In the genomic region with DNA sequence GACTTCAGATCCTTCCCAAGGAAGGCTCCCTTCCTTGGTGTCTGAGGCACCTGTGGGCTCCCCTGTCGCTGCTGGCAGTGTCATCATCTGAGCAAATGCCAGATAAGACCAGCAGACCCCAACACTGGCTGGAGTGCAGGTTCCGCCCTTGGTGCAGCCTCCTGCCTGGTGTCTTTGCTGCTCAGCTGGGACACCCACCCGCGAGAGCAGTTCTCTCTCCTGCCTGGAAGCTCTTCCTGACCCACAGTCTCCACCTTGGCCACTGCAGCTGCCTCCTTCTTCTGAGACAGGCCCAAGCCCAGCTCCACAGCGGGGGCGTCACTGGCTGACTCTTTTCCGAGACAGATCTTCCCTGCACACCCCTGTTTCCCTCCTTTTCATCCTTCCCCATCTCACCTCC, we compare ENCODE assay signal across 15 cellular contexts.
DNase-seq lines count a peak whose midpoint lies in the region; FAIRE-seq and TF ChIP-seq lines count a peak whose summit lies in the region.
"Had no signal": no experiment of that assay in that cellular context is flagged by ENCODE, and none has a peak within 500 bp of the region (broad histone marks: within the 10 kb centered on the region; RNA-seq: fewer than 3 reads in every experiment).

No MANE protein-coding gene starts in this region.

- peak overlapping the region; percentile 75 for H3K23ac ChIP-seq in neuronal stem cell (ENCODE audit: low read depth, low read length, poor library complexity)

- H3K36me3 ChIP-seq in bronchial epithelial cell (ENCODE audit: control insufficient read depth, insufficient read depth, low read length) (no peaks in the 10 kb centered on the region), kidney (ENCODE audit: control insufficient read depth in 1 of 2, insufficient read depth in 2 of 2, low read length in 2 of 2) (no peaks in the 10 kb centered on the region), neuronal stem cell (replicated peaks in 1 of 2; ENCODE audit: control insufficient read depth in 2 of 2, insufficient read depth in 2 of 2, low read length in 2 of 2) (no peaks in the 10 kb centered on the region)

- H3K14ac ChIP-seq in neuronal stem cell (ENCODE audit: low read length): peak overlapping the region; percentile 78

- H2BK15ac ChIP-seq in neuronal stem cell (ENCODE audit: low read length): peak overlapping the region; percentile 63

- H3K4me2 ChIP-seq in neuronal stem cell (ENCODE audit: insufficient read depth, low read length, poor library complexity, severe bottlenecking): no peak overlapping the region
- H3K4me2 ChIP-seq: GM23338 had no signal

- peak overlapping the region; percentile 92 for H3K18ac ChIP-seq in neuronal stem cell (ENCODE audit: low read length)

- H2AFZ ChIP-seq in neuronal stem cell (ENCODE audit: low read length): no peak overlapping the region
- H2AFZ ChIP-seq: GM23338 had no signal

- no peaks in the 10 kb centered on the region for H3K4me1 ChIP-seq in kidney (ENCODE audit: control insufficient read depth in 1 of 2, insufficient read depth in 1 of 2, low read depth in 1 of 2, low read length in 2 of 2)
- peaks cover 0 to 5% of the 10 kb centered on the region in 2 donors for H3K4me1 ChIP-seq in neuronal stem cell (ENCODE audit: control insufficient read depth in 2 of 2, insufficient read depth in 1 of 2, low read depth in 1 of 2, low read length in 2 of 2)

- H4K91ac ChIP-seq in neuronal stem cell (ENCODE audit: low read depth, low read length, poor library complexity): no peak overlapping the region

- H3K79me1 ChIP-seq in neuronal stem cell (ENCODE audit: low read depth, low read length): peaks cover 1% of the 10 kb centered on the region

- WGBS in neuronal stem cell (ENCODE audit: extremely low coverage in 2 of 2, insufficient read length in 2 of 2, insufficient replicate concordance in 1 of 2), 2 donors: no CpG with 5 or more reads among the region's 7 CpGs

- H2BK120ac ChIP-seq in neuronal stem cell (ENCODE audit: low read depth, low read length): no peak overlapping the region

- no peaks in the 10 kb centered on the region for H3K9me3 ChIP-seq in kidney (ENCODE audit: control insufficient read depth in 1 of 2, low read length in 2 of 2)
- H3K9me3 ChIP-seq in neuronal stem cell (replicated peaks in 1 of 2; ENCODE audit: control insufficient read depth in 2 of 2, insufficient read depth in 1 of 2, low read depth in 1 of 2, low read length in 2 of 2): no peaks in the 10 kb centered on the region

- H3K4ac ChIP-seq in neuronal stem cell (ENCODE audit: low read length): no peak overlapping the region

- no peak overlapping the region for H4K8ac ChIP-seq in neuronal stem cell (ENCODE audit: low read depth, low read length)

- intact Hi-C loops in kidney (cut with DNase I): no loop called here

- H2BK12ac ChIP-seq in neuronal stem cell (ENCODE audit: low read length): no peak overlapping the region

- no peak overlapping the region for H3K27ac ChIP-seq in kidney (ENCODE audit: low read depth in 2 of 2, low read length in 2 of 2)
- H3K27ac ChIP-seq in neuronal stem cell (replicated peaks; ENCODE audit: low read length): no peak overlapping the region

- H2AK5ac ChIP-seq in neuronal stem cell (ENCODE audit: low read depth, low read length): peak overlapping the region; percentile 14

- H3K4me3 ChIP-seq in bronchial epithelial cell (ENCODE audit: low read depth, low read length) (no peak overlapping the region), kidney (ENCODE audit: low read length in 2 of 2) (no peak overlapping the region), neuronal stem cell (ENCODE audit: low read length in 2 of 2) (no peak overlapping the region)
- H3K4me3 ChIP-seq: GM23338 had no signal

- FAIRE-seq in bronchial epithelial cell (lab: Jason Lieb, UNC) (peak; percentile 23), kidney (lab: Jason Lieb, UNC) (no peak)
- FAIRE-seq: GM12891, GM18507 had no signal

- no peak for DNase-seq in bronchial epithelial cell (ENCODE audit: low read depth)
- peak; percentile 39 for DNase-seq in kidney
- DNase-seq in neuronal stem cell (ENCODE audit: low spot score): no peak
- no peak for DNase-seq in activated CD4-positive, alpha-beta T cell treated with anti-CD3 and anti-CD28 coated beads for 4 hours
- no peak for DNase-seq in amygdala (lab: John Stamatoyannopoulos, UW)
- no peak for DNase-seq in UCSD-AML1 (lab: John Stamatoyannopoulos, UW; ENCODE audit: unreplicated experiment)
- DNase-seq: C1 segment of cervical spinal cord; CD4-positive, alpha-beta memory T cell; COR-L47; DMS53; DMS79 treated with DMSO at 0.1 percent for 48 hours; GF-D8 had no signal

- H3K9ac ChIP-seq in kidney (ENCODE audit: low read length in 2 of 2): no peak overlapping the region
- H3K9ac ChIP-seq in neuronal stem cell (ENCODE audit: low read depth, low read length, poor library complexity): no peak overlapping the region

- H3K27me3 ChIP-seq in bronchial epithelial cell (ENCODE audit: control insufficient read depth, insufficient read depth, low read length) (no peaks in the 10 kb centered on the region), neuronal stem cell (ENCODE audit: control insufficient read depth in 3 of 3, insufficient read depth in 3 of 3, low read depth in 1 of 3, low read length in 3 of 3) (no peaks in the 10 kb centered on the region)

- TF ChIP-seq CTCF in bronchial epithelial cell (IDR thresholded peaks at IDR 0.05; ENCODE audit: insufficient read depth, low read length, severe bottlenecking) (no peak), kidney (IDR thresholded peaks at IDR 0.05; ENCODE audit: borderline replicate concordance, extremely low read depth, insufficient read depth) (no peak)

- H2BK5ac ChIP-seq in neuronal stem cell (ENCODE audit: low read length): peak overlapping the region; percentile 1
